ENCODE assay signal across 2 cellular contexts in genomic region chr10:17101910-17102266, GRCh38.
TF ChIP-seq lines count a peak whose summit lies in the region.

No MANE protein-coding gene starts in this region.

TF ChIP-seq in K562, 482 proteins besides CTCF, POLR2A, EP300 and RAD21:
- TF ChIP-seq JUNB (CRISPR knock-in tag; conservative IDR thresholded peaks at IDR 0.05): no peak
- no peak for TF ChIP-seq HNRNPK (IDR thresholded peaks at IDR 0.05; ENCODE audit: low read depth, low read length, poor library complexity, severe bottlenecking)
- TF ChIP-seq ELF4 (CRISPR knock-in tag; IDR thresholded peaks at IDR 0.05): no peak
- TF ChIP-seq SUPT5H (IDR thresholded peaks at IDR 0.05): no peak
- TF ChIP-seq ZFP91 (CRISPR knock-in tag; IDR thresholded peaks at IDR 0.05): no peak
- no peak for TF ChIP-seq SIRT6 (IDR thresholded peaks at IDR 0.05; ENCODE audit: low read depth, low read length)

TF ChIP-seq in HepG2, 621 proteins besides CTCF, POLR2A, EP300 and RAD21:
- no peak for TF ChIP-seq NFE2L1 (CRISPR knock-in tag; IDR thresholded peaks at IDR 0.05; ENCODE audit: borderline replicate concordance)
- peak; percentile 30; the same call in 1 of the 2 replicates for TF ChIP-seq ARID5B (CRISPR knock-in tag; IDR thresholded peaks at IDR 0.05)
- TF ChIP-seq HNF4A (CRISPR knock-in tag; IDR thresholded peaks at IDR 0.05): peak; percentile 35; the same call in 1 of the 2 replicates
